ENCODE assay signal across 21 cellular contexts in the genomic region with DNA sequence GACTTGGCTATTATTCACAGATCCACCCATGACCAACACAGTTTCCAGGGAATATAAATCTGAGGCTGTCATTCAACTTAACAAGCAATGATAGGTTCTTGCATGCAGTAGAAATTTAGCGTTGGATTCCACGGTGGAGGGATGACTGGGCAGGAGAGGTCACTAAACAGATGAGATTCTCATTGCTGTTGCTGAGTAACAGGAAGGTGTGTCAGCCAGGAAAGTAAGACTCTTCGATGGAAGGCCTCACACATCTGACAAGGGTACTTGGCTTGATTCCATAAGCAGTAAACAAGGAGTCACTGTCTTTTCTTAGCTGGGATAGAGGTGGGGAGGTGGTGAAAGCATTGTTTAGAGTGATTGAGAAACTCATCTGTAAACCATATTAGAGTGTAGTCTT.
DNase-seq lines count a peak whose midpoint lies in the region; ATAC-seq, FAIRE-seq and TF ChIP-seq lines count a peak whose summit lies in the region.
"Had no signal": no experiment of that assay in that cellular context is flagged by ENCODE, and none has a peak within 500 bp of the region (broad histone marks: within the 10 kb centered on the region; RNA-seq: fewer than 3 reads in every experiment).

No MANE protein-coding gene starts in this region.

- ATAC-seq in RWPE2 (ENCODE audit: low read depth) (peak; percentile 85), GM18909 (IDR thresholded peaks at IDR 0.05; ENCODE audit: poor library complexity, unreplicated experiment) (no peak)

- no peak for FAIRE-seq in urothelium cell line (lab: Jason Lieb, UNC)
- FAIRE-seq: G401.6, HTR-8/SVneo had no signal

- no peaks in the 10 kb centered on the region for H3K9me3 ChIP-seq in RWPE2 (ENCODE audit: severe bottlenecking)

- no peaks in the 10 kb centered on the region for H3K4me1 ChIP-seq in RWPE2 (ENCODE audit: insufficient read depth, poor library complexity, severe bottlenecking)

- H3K4me3 ChIP-seq in RWPE2 (ENCODE audit: severe bottlenecking): no peak overlapping the region

- no peak overlapping the region for H3K27ac ChIP-seq in RWPE2 (ENCODE audit: poor library complexity, severe bottlenecking)
- H3K27ac ChIP-seq: 22Rv1 had no signal

- peak; percentile 1 for DNase-seq in NCI-H1105 treated with DMSO at 0.1 percent for 48 hours (lab: John Stamatoyannopoulos, UW)
- no peak for DNase-seq in NCI-H1105 (lab: John Stamatoyannopoulos, UW)
- no peak for DNase-seq in RWPE2 (ENCODE audit: low spot score)
- DNase-seq in iris pigment epithelial cell (ENCODE audit: low read depth): peak; percentile 21
- peak; percentile 66 for DNase-seq in urothelium cell line (ENCODE audit: low spot score)
- DNase-seq in SK-N-DZ (ENCODE audit: low spot score): no peak
- DNase-seq in stimulated activated CD8-positive, alpha-beta memory T cell treated with anti-CD3 and anti-CD28 coated beads, Interleukin-4, amount 100 ng/mL, for 48 hours: no peak
- DNase-seq: DND-41, H9, IMR-90, MM.1S, NCI-H1092, NCI-H1694, NCI-H2081 treated with DMSO at 0.1 percent for 48 hours, NCI-H446 treated with DMSO at 0.1 percent for 48 hours, NCI-H774, RPMI8226 had no signal

- no peak for TF ChIP-seq CTCF in RWPE2 (IDR thresholded peaks at IDR 0.05; ENCODE audit: poor library complexity, severe bottlenecking)

- H3K36me3 ChIP-seq in RWPE2 (ENCODE audit: low read depth): no peaks in the 10 kb centered on the region

- H3K27me3 ChIP-seq in RWPE2 (ENCODE audit: insufficient read depth, poor library complexity, severe bottlenecking): no peaks in the 10 kb centered on the region

Comparison
In these comparisons a context has a peak if more than half of its experiments do, and no peak if none do; other contexts are left out.
1. DNase-seq: peak in NCI-H1105 treated with DMSO at 0.1 percent for 48 hours (single experiment), iris pigment epithelial cell (single experiment) and urothelium cell line (single experiment); none in NCI-H1105 (single experiment), RWPE2 (single experiment), SK-N-DZ (single experiment) and stimulated activated CD8-positive, alpha-beta memory T cell treated with anti-CD3 and anti-CD28 coated beads, Interleukin-4, amount 100 ng/mL, for 48 hours (single experiment).